Comparison of ENCODE assay signal across 20 cellular contexts in the genomic region with DNA sequence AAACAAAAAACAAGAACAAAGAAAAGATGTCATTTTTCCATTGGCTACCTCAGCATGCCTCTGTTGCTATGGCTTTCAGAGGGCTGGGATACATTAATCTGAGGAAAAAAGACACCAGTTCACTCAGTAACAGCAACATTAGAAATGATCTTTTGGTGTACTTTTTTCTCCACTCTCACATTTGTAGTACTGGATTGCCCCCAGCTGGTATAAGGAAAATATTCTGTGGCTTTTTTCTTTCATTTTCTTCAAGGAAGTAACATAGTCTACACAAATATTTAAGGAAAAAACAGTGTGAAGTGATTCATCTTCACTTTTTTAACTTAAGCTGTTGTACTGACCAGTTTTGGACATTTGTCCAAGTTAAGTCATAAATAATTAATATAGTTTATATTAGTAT.
DNase-seq lines count a peak whose midpoint lies in the region; ATAC-seq, FAIRE-seq and TF ChIP-seq lines count a peak whose summit lies in the region.
"Had no signal": no experiment of that assay in that cellular context is flagged by ENCODE, and none has a peak within 500 bp of the region (broad histone marks: within the 10 kb centered on the region; RNA-seq: fewer than 3 reads in every experiment).

No MANE protein-coding gene starts in this region.

- H3K27me3 ChIP-seq in MM.1S (replicated peaks; ENCODE audit: insufficient read depth, low read length) (no peaks in the 10 kb centered on the region), testis (no peaks in the 10 kb centered on the region)
- H3K27me3 ChIP-seq: BLaER1 had no signal

- ATAC-seq in GM19397 (IDR thresholded peaks at IDR 0.05; ENCODE audit: unreplicated experiment) = no peak
- no peak for ATAC-seq in GM18867 (IDR thresholded peaks at IDR 0.05; ENCODE audit: unreplicated experiment)
- ATAC-seq: activated T-cell treated with anti-CD3 and anti-CD28 coated beads, Interleukin-2, amount 50 U/mL, for 4 hours; left lobe of liver had no signal

- H3K4me3 ChIP-seq in MM.1S (ENCODE audit: low read length) (no peak overlapping the region), testis (no peak overlapping the region)
- H3K4me3 ChIP-seq: BLaER1, thoracic aorta had no signal

- no peaks in the 10 kb centered on the region for H3K9me2 ChIP-seq in MM.1S (replicated peaks; ENCODE audit: insufficient read depth, low read length)

- no peak overlapping the region for H2AFZ ChIP-seq in MM.1S (ENCODE audit: low read length)

- H3K27ac ChIP-seq in MM.1S (ENCODE audit: low read length) (no peak overlapping the region), testis (no peak overlapping the region)
- H3K27ac ChIP-seq: BLaER1, thoracic aorta, VCaP had no signal

- no peak overlapping the region for H3K9ac ChIP-seq in MM.1S (ENCODE audit: low read length)
- H3K9ac ChIP-seq: BLaER1 had no signal

- H3K27ac Mint-ChIP-seq in chondrocyte (ENCODE audit: unreplicated experiment) = no peak overlapping the region
- H3K27ac Mint-ChIP-seq: activated naive CD8-positive, alpha-beta T cell; endodermal cell had no signal

- TF ChIP-seq POLR2A in testis (IDR thresholded peaks at IDR 0.05) = no peak

- TF ChIP-seq CTCF in D721Med (IDR thresholded peaks at IDR 0.05; ENCODE audit: insufficient read depth, missing control alignments) (peak; percentile 24), MM.1S (IDR thresholded peaks at IDR 0.05; ENCODE audit: low read length) (peak; percentile 38), chondrocyte (IDR thresholded peaks at IDR 0.05) (peak; percentile 45), testis (IDR thresholded peaks at IDR 0.05) (no peak)

- no peaks in the 10 kb centered on the region for H3K4me1 Mint-ChIP-seq in chondrocyte (ENCODE audit: low read depth)
- H3K4me1 Mint-ChIP-seq: central memory CD8-positive, alpha-beta T cell; endodermal cell had no signal

- no peak for DNase-seq in D721Med (ENCODE audit: insufficient read length, low spot score)
- peak; percentile 28 for DNase-seq in MM.1S
- DNase-seq in chondrocyte (ENCODE audit: low spot score) = no peak
- peak; percentile 65 for DNase-seq in midbrain (lab: John Stamatoyannopoulos, UW)
- DNase-seq in testis = no peak
- DNase-seq: activated CD4-positive, alpha-beta T cell treated with anti-CD3 and anti-CD28 coated beads, Interleukin-2, amount 50 U/mL, for 48 hours; activated T-cell treated with anti-CD3 and anti-CD28 coated beads, Interleukin-2, amount 50 U/mL, for 4 hours; endodermal cell; NCI-H1048; posterior cingulate gyrus; RPMI8226; small intestine had no signal

- H3K79me2 ChIP-seq in MM.1S (ENCODE audit: low read length) = no peaks in the 10 kb centered on the region

- no peaks in the 10 kb centered on the region for H3K36me3 Mint-ChIP-seq in chondrocyte (ENCODE audit: low read depth)
- H3K36me3 Mint-ChIP-seq: activated naive CD8-positive, alpha-beta T cell had no signal

- no peak overlapping the region for H3K4me2 ChIP-seq in MM.1S (ENCODE audit: low read depth, low read length)
- H3K4me2 ChIP-seq: BLaER1 had no signal

- no peak for FAIRE-seq in D721Med (lab: Jason Lieb, UNC)
- FAIRE-seq: small intestine had no signal

- H3F3A ChIP-seq in MM.1S (ENCODE audit: insufficient read depth, low read length) = no peaks in the 10 kb centered on the region

- H3K4me3 Mint-ChIP-seq in chondrocyte (ENCODE audit: unreplicated experiment) = no peak overlapping the region
- H3K4me3 Mint-ChIP-seq: activated naive CD8-positive, alpha-beta T cell; activated T-cell treated with anti-CD3 and anti-CD28 coated beads, Interleukin-2, amount 50 U/mL, for 4 hours; central memory CD8-positive, alpha-beta T cell; endodermal cell had no signal

- no peaks in the 10 kb centered on the region for H3K27me3 Mint-ChIP-seq in chondrocyte (ENCODE audit: low read depth)
- H3K27me3 Mint-ChIP-seq: central memory CD8-positive, alpha-beta T cell had no signal

- no peaks in the 10 kb centered on the region for H4K20me1 ChIP-seq in MM.1S (ENCODE audit: insufficient read depth, low read length)
- H4K20me1 ChIP-seq: BLaER1 had no signal

- no peaks in the 10 kb centered on the region for H3K9me3 Mint-ChIP-seq in chondrocyte (ENCODE audit: low read depth)
- H3K9me3 Mint-ChIP-seq: endodermal cell had no signal

- no peaks in the 10 kb centered on the region for H3K9me3 ChIP-seq in MM.1S (replicated peaks; ENCODE audit: insufficient read depth, low read length)
- H3K9me3 ChIP-seq in testis = no peaks in the 10 kb centered on the region
- H3K9me3 ChIP-seq: BLaER1, thoracic aorta had no signal

- H3K36me3 ChIP-seq in MM.1S (replicated peaks; ENCODE audit: insufficient read depth, low read length) (no peaks in the 10 kb centered on the region), testis (ENCODE audit: low read depth, missing control alignments) (no peaks in the 10 kb centered on the region)
- H3K36me3 ChIP-seq: BLaER1, thoracic aorta had no signal

- H3K4me1 ChIP-seq in MM.1S (ENCODE audit: low read length) (no peaks in the 10 kb centered on the region), testis (no peaks in the 10 kb centered on the region)
- H3K4me1 ChIP-seq: BLaER1 had no signal

- intact Hi-C loops in testis (cut with DNase I; ENCODE audit: low total_unique reads) = no loop called here

Comparison
In these comparisons a context has a peak if more than half of its experiments do, and no peak if none do; other contexts are left out.
1. DNase-seq: peak in MM.1S (single experiment) and midbrain (single experiment); none in D721Med (single experiment), chondrocyte (single experiment) and testis (single experiment).
2. CTCF ChIP-seq: peak in D721Med (single experiment), MM.1S (single experiment) and chondrocyte (single experiment); none in testis (0 of 3).